In genomic region chr9:3181049-3181953, GRCh38 we compare ENCODE assay signal across 8 cellular contexts.
DNase-seq lines count a peak whose midpoint lies in the region; ATAC-seq and TF ChIP-seq lines count a peak whose summit lies in the region.

No MANE protein-coding gene starts in this region.

- peak; percentile 78 for TF ChIP-seq CTCF in chondrocyte (IDR thresholded peaks at IDR 0.05)

- in situ Hi-C loops in SK-MEL-5 (cut with HindIII; ENCODE audit: low pct_unique_long_range_greater_than_20kb, low sequenced_read_pairs), result no loop called here

- H3K36me3 ChIP-seq in mesendoderm (ENCODE audit: control insufficient read depth, insufficient read depth, low read length) (no peaks in the 10 kb centered on the region), subcutaneous abdominal adipose tissue (ENCODE audit: control insufficient read depth in 5 of 5, insufficient read depth in 5 of 5, low read length in 5 of 5) (no peaks in the 10 kb centered on the region)

- no peak overlapping the region for H4K5ac ChIP-seq in mesendoderm (ENCODE audit: low read length)

- H3K4me1 Mint-ChIP-seq in chondrocyte (ENCODE audit: low read depth), result peaks cover 20% of the 10 kb centered on the region

- H2BK120ac ChIP-seq in mesendoderm (ENCODE audit: low read depth, low read length), result no peak overlapping the region

- H3K4ac ChIP-seq in mesendoderm (ENCODE audit: low read depth, low read length), result no peak overlapping the region

- no peak overlapping the region for H3K27ac Mint-ChIP-seq in chondrocyte (ENCODE audit: unreplicated experiment)

- H3K9me3 Mint-ChIP-seq in chondrocyte (ENCODE audit: low read depth), result no peaks in the 10 kb centered on the region

- H3K4me3 Mint-ChIP-seq in chondrocyte (ENCODE audit: unreplicated experiment), result peak overlapping the region; percentile 73

- H4K8ac ChIP-seq in mesendoderm (ENCODE audit: low read depth, low read length), result no peak overlapping the region

- peak; percentile 7 for DNase-seq in 8988T
- DNase-seq in Jurkat, Clone E6-1 (ENCODE audit: low read depth, low spot score), result peak; percentile 29
- DNase-seq in SK-MEL-5 (ENCODE audit: low read depth, low spot score), result peak; percentile 15
- DNase-seq in chondrocyte (ENCODE audit: low spot score), result no peak
- peak; percentile 84 for DNase-seq in mesendoderm
- DNase-seq in effector CD8-positive, alpha-beta T cell (lab: John Stamatoyannopoulos, UW), result no peak

- no peaks in the 10 kb centered on the region for H3K4me1 ChIP-seq in mesendoderm (ENCODE audit: control insufficient read depth, low read depth, low read length)
- H3K4me1 ChIP-seq in subcutaneous abdominal adipose tissue (ENCODE audit: control insufficient read depth in 5 of 5, insufficient read depth in 5 of 5, low read length in 5 of 5), result peaks cover 0 to 25% (median 20%) of the 10 kb centered on the region in 5 donors

- peak overlapping the region; percentile 9 for H3K9ac ChIP-seq in mesendoderm (ENCODE audit: low read length)
- H3K9ac ChIP-seq in subcutaneous abdominal adipose tissue (ENCODE audit: low read length in 5 of 5), result no peak overlapping the region

- no peaks in the 10 kb centered on the region for H3K79me2 ChIP-seq in mesendoderm (ENCODE audit: control insufficient read depth, insufficient read depth, low read length)

- peak; percentile 84 for ATAC-seq in GM18907 (IDR thresholded peaks at IDR 0.05; ENCODE audit: unreplicated experiment)

- H3K56ac ChIP-seq in mesendoderm (ENCODE audit: low read length), result peak overlapping the region; percentile 45

- no peaks in the 10 kb centered on the region for H3K9me3 ChIP-seq in subcutaneous abdominal adipose tissue (ENCODE audit: control insufficient read depth in 5 of 5, low read length in 5 of 5)

- H3K27me3 Mint-ChIP-seq in chondrocyte (ENCODE audit: low read depth), result peaks cover 34% of the 10 kb centered on the region

- no peaks in the 10 kb centered on the region for H3K36me3 Mint-ChIP-seq in chondrocyte (ENCODE audit: low read depth)

- peak overlapping the region; percentile 86 for H3K4me2 ChIP-seq in mesendoderm (ENCODE audit: low read length)

- H2BK5ac ChIP-seq in mesendoderm (ENCODE audit: low read length), result no peak overlapping the region

- no peaks in the 10 kb centered on the region for H3K27me3 ChIP-seq in mesendoderm (ENCODE audit: insufficient read depth, low read length, poor library complexity)
- H3K27me3 ChIP-seq in subcutaneous abdominal adipose tissue (ENCODE audit: control insufficient read depth in 5 of 5, insufficient read depth in 4 of 5, low read length in 5 of 5), result peaks cover 8 to 22% (median 18%) of the 10 kb centered on the region in 5 donors

- WGBS in mesendoderm (ENCODE audit: extremely low coverage, insufficient coverage, low lambda C conversion rate), result no CpG with 5 or more reads among the region's 76 CpGs

- H3K79me1 ChIP-seq in mesendoderm (ENCODE audit: low read length), result no peaks in the 10 kb centered on the region

- no peak overlapping the region for H3K23ac ChIP-seq in mesendoderm (ENCODE audit: low read length)

- H3K4me3 ChIP-seq in Jurkat, Clone E6-1 (ENCODE audit: low read length), result no peak overlapping the region
- H3K4me3 ChIP-seq in mesendoderm (ENCODE audit: low read length), result no peak overlapping the region
- H3K4me3 ChIP-seq in subcutaneous abdominal adipose tissue (ENCODE audit: low read depth in 1 of 5, low read length in 5 of 5), result peak overlapping the region in 4 of 5 donors; percentile 33 to 45 (median 43)

- H3K27ac ChIP-seq in mesendoderm (ENCODE audit: low read depth, low read length) (no peak overlapping the region), subcutaneous abdominal adipose tissue (ENCODE audit: low read depth, low read length) (no peak overlapping the region)

- H3K18ac ChIP-seq in mesendoderm (ENCODE audit: low read length), result no peak overlapping the region

- H2BK15ac ChIP-seq in mesendoderm (replicated peaks; ENCODE audit: low read depth), result no peak overlapping the region

- no peak overlapping the region for H2AK5ac ChIP-seq in mesendoderm (ENCODE audit: low read length)

Comparison
In these comparisons a context has a peak if more than half of its experiments do, and no peak if none do; other contexts are left out.
1. DNase-seq: peak in 8988T (single experiment), Jurkat, Clone E6-1 (single experiment), SK-MEL-5 (single experiment) and mesendoderm (single experiment); none in chondrocyte (single experiment) and effector CD8-positive, alpha-beta T cell (single experiment).
2. H3K4me3 ChIP-seq: peak in subcutaneous abdominal adipose tissue (4 of 5); none in Jurkat, Clone E6-1 (single experiment) and mesendoderm (single experiment).